In the genomic region with DNA sequence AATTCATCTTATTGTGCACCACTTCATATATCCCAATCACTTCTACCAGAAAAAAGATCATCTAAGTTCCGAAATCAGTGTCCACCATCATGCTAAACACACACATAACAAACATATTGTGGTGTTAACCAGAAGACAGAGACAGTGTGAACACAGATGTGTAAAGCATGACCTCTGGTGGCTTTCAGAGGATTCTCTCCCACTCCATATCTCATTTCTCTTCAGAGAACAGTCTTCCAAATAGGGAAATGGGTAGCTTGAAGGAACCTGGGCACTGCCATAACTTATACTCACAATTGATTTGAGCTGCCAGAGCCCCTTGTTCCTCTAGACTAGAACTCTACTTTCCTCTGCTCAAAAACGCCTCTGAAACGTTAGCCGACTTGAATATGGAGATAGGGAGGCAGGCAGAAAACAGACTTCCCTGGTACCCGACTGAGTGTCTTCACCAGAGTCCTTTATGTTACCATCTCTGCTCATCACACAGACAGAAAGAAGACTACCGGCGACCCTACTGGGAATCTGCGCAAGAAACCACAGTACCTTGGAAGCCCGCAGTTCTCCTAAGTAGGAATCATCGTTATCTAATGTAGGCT, we compare ENCODE assay signal across 1 cellular context.
A peak's percentile ranks its signal among the peaks of the same experiment; 100 is the strongest.
TF ChIP-seq lines count a peak whose summit lies in the region.

No MANE protein-coding gene starts in this region.

TF ChIP-seq in IMR-90, 13 proteins besides CTCF, POLR2A, EP300 and RAD21:
- no peak for TF ChIP-seq RFX5 (IDR thresholded peaks at IDR 0.05; ENCODE audit: low read depth, low read length)
- TF ChIP-seq SMC3 (IDR thresholded peaks at IDR 0.05; ENCODE audit: low read depth, low read length) = peak; percentile 37; the same call in 1 of the 2 replicates
